Comparison of ENCODE assay signal across 1 cellular context in the genomic region with DNA sequence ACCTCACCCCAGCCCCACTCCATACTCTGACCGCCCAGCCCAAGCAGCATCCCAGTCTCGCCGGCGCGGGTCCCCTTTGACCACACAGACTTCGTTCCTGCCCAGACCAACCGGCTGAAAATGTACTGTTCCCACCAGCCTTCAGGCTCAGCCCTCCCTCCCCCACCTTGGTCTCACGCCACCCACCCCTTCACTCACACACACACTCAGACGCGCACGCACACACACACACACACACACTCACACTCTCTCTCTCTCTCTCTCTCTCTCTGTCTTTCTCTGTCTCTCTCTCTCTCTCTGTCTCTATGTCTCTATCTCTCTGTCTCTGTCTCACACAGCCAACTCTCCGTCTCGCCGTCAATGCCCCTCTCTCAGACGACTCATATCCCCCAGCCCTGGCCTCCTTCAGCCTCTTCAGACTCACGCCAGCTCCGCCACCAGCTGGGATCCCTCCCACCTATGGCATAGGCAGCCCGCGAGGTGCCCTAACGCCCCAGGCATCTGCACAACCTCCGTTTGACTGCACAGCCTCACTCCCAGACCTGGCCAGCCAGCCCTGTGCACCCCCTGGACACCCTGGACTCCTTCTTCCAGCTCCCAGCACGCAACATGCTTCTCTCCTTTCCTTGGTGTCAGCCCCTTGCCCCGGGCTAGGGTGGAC. TPM values are rescaled to one million over a fixed set of nuclear protein-coding genes. Genes with fewer than 3 reads are reported as not detected.
"Had no signal": no experiment of that assay in that cellular context is flagged by ENCODE, and none has a peak within 500 bp of the region (broad histone marks: within the 10 kb centered on the region; RNA-seq: fewer than 3 reads in every experiment).

No MANE protein-coding gene starts in this region.

RNA-seq across cellular contexts. Expression of a gene that starts 46.1 kb away (rescaled TPM):
- total RNA-seq: smooth muscle cell had no signal
